Comparison of ENCODE assay signal across 17 cellular contexts in genomic region chr9:85569988-85570387, GRCh38.
DNase-seq lines count a peak whose midpoint lies in the region; ATAC-seq and TF ChIP-seq lines count a peak whose summit lies in the region.
"Had no signal": no experiment of that assay in that cellular context is flagged by ENCODE, and none has a peak within 500 bp of the region (broad histone marks: within the 10 kb centered on the region; RNA-seq: fewer than 3 reads in every experiment).

No MANE protein-coding gene starts in this region.

- CTCF ChIA-PET in HCT116 (lab: Charles Lee) = interaction anchor here (1.7 kb wide), 1 partner anchor 40 kb away, joined by 4 read pairs; no protein-coding TSS in a partner anchor

- POLR2A ChIA-PET in HCT116 (lab: Charles Lee) = no interaction called here

- no peaks in the 10 kb centered on the region for H3K79me2 ChIP-seq in HCT116 (ENCODE audit: insufficient read depth, low read length)

- ATAC-seq in HCT116 = peak; percentile 80
- ATAC-seq in GM21528 (IDR thresholded peaks at IDR 0.05; ENCODE audit: low FRiP score, unreplicated experiment) = no peak
- no peak for ATAC-seq in left colon
- ATAC-seq: left ventricle myocardium superior; natural killer cell treated with Interleukin-12 subunit alpha and Interleukin-12 subunit beta and Interleukin-15 and Interleukin-18, amount 100 ng/mL, for 72 hours; right cardiac atrium had no signal

- TF ChIP-seq POLR2A in HCT116 (IDR thresholded peaks at IDR 0.05; ENCODE audit: borderline replicate concordance, extremely low read depth, insufficient read depth, insufficient read length) (no peak), vagina (IDR thresholded peaks at IDR 0.05) (no peak)

- H3K27ac ChIP-seq in HCT116 (ENCODE audit: low read depth, low read length) = no peak overlapping the region
- no peak overlapping the region for H3K27ac ChIP-seq in vagina
- H3K27ac ChIP-seq: esophagus muscularis mucosa had no signal

- TF ChIP-seq CTCF in AG10803 (conservative IDR thresholded peaks at IDR 0.05; ENCODE audit: low read length) = no peak
- TF ChIP-seq CTCF in HCT116 (IDR thresholded peaks at IDR 0.05 in 2 of 3, conservative IDR thresholded peaks at IDR 0.05 in 1 of 3; ENCODE audit: borderline replicate concordance in 1 of 3, insufficient read depth in 1 of 3, low read depth in 2 of 3, low read length in 2 of 3) = no peak
- TF ChIP-seq CTCF in astrocyte of the cerebellum (IDR thresholded peaks at IDR 0.05; ENCODE audit: low read depth, low read length, missing control alignments) = no peak
- no peak for TF ChIP-seq CTCF in vagina (IDR thresholded peaks at IDR 0.05)

- BruUV-seq in HCT116 (replicated peaks; lab: Mats Ljungman, UMichigan) = no TSS peak

- no peaks in the 10 kb centered on the region; a peak in 1 of 4 replicates for H3K36me3 ChIP-seq in HCT116 (ENCODE audit: control insufficient read depth in 1 of 2, insufficient read depth in 2 of 2, low read length in 2 of 2)
- H3K36me3 ChIP-seq in vagina = no peaks in the 10 kb centered on the region

- no peaks in the 10 kb centered on the region for H3K27me3 ChIP-seq in HCT116 (ENCODE audit: insufficient read depth, low read length)
- no peaks in the 10 kb centered on the region for H3K27me3 ChIP-seq in vagina
- H3K27me3 ChIP-seq: esophagus muscularis mucosa had no signal

- H3K4me1 ChIP-seq in HCT116 (ENCODE audit: control insufficient read depth in 1 of 2, insufficient read depth in 2 of 2, low read length in 2 of 2) = peaks cover 11 to 19% of the 10 kb centered on the region in 2 experiments
- no peaks in the 10 kb centered on the region for H3K4me1 ChIP-seq in vagina
- H3K4me1 ChIP-seq: esophagus muscularis mucosa had no signal

- H3K9me3 ChIP-seq in HCT116 (ENCODE audit: control insufficient read depth in 1 of 2, insufficient read depth in 1 of 2, low read depth in 1 of 2, low read length in 2 of 2) = no peaks in the 10 kb centered on the region
- H3K9me3 ChIP-seq in vagina = no peaks in the 10 kb centered on the region
- H3K9me3 ChIP-seq: esophagus muscularis mucosa had no signal

- in situ Hi-C loops in astrocyte of the cerebellum (cut with HindIII; ENCODE audit: low sequenced_read_pairs) = no loop called here

- no peak overlapping the region for H3K4me3 ChIP-seq in AG10803 (ENCODE audit: low read length)
- no peak overlapping the region for H3K4me3 ChIP-seq in HCT116 (replicated peaks in 1 of 2; ENCODE audit: low read depth in 1 of 2, low read length in 2 of 2)
- no peak overlapping the region for H3K4me3 ChIP-seq in astrocyte of the cerebellum (ENCODE audit: low read depth, low read length)
- no peak overlapping the region for H3K4me3 ChIP-seq in vagina
- H3K4me3 ChIP-seq: esophagus muscularis mucosa had no signal

- H3K9ac ChIP-seq in HCT116 (ENCODE audit: low read length) = no peak overlapping the region

- DNase-seq in AG10803 (ENCODE audit: low read depth) = peak; percentile 47
- peak; percentile 19 for DNase-seq in HCT116 (ENCODE audit: low read depth, low spot score)
- peak; percentile 27 for DNase-seq in astrocyte of the cerebellum (ENCODE audit: low read depth)
- DNase-seq in glomerular visceral epithelial cell (ENCODE audit: extremely low spot score) = peak; percentile 16
- DNase-seq in superior temporal gyrus (ENCODE audit: extremely low spot score) = no peak
- DNase-seq in vagina (ENCODE audit: extremely low spot score in 2 of 2) = no peak
- DNase-seq in left colon = no peak
- DNase-seq: activated CD4-positive, alpha-beta memory T cell treated with anti-CD3 and anti-CD28 coated beads, Interleukin-2, amount 10 ng/mL, durations not matched to agents 7 days and 5 days; AML-193; anterior cingulate cortex; KG1; left ventricle myocardium superior; right cardiac atrium; stimulated activated CD4-positive, alpha-beta T cell treated with anti-CD3 and anti-CD28 coated beads, Interleukin-4, amount 100 ng/mL, for 24 hours had no signal

- no peaks in the 10 kb centered on the region for H4K20me1 ChIP-seq in HCT116 (ENCODE audit: insufficient read depth)

- RAD21 ChIA-PET in HCT116 (lab: Charles Lee; ENCODE audit: low non-redundant PET in 1 of 2, low total read pairs in 2 of 2, uncharacterized antibody in 2 of 2, unreplicated experiment in 2 of 2) = interaction anchor here in 1 of 2 experiments (0.5 kb wide), 1 partner anchor 128 kb away, joined by 5 read pairs; no protein-coding TSS in a partner anchor

- no peaks in the 10 kb centered on the region for H3K9me2 ChIP-seq in HCT116 (ENCODE audit: insufficient read depth)

- TF ChIP-seq RAD21 in HCT116 (IDR thresholded peaks at IDR 0.05; ENCODE audit: low read depth) = no peak

- H2AFZ ChIP-seq in HCT116 (ENCODE audit: low read depth, low read length, poor library complexity, severe bottlenecking) = no peak overlapping the region

- peak overlapping the region; percentile 28; the same call in 1 of the 2 replicates for H3K4me2 ChIP-seq in HCT116 (ENCODE audit: low read length)

- intact Hi-C loops in HCT116 (cut with micrococcal nuclease) (no loop called here), vagina (cut with DNase I) (no loop called here), left colon (cut with DNase I, micrococcal nuclease) (no loop called here)

TF ChIP-seq in HCT116, 20 proteins besides CTCF, POLR2A, EP300 and RAD21:
- TF ChIP-seq JUND (IDR thresholded peaks at IDR 0.05) = 0 out of 2 replicates have a peak, but pooled peaks have one; percentile 17
- TF ChIP-seq SIN3A (IDR thresholded peaks at IDR 0.05; ENCODE audit: low read depth) = no peak
- TF ChIP-seq CEBPB (IDR thresholded peaks at IDR 0.05; ENCODE audit: low read depth) = no peak
- no peak for TF ChIP-seq EZH2 (IDR thresholded peaks at IDR 0.05)
- TF ChIP-seq ELF1 (IDR thresholded peaks at IDR 0.05; ENCODE audit: borderline replicate concordance, low read depth) = no peak
- no peak for TF ChIP-seq ZNF274 (IDR thresholded peaks at IDR 0.05; ENCODE audit: low read depth, low read length)

Comparison
In these comparisons a context has a peak if more than half of its experiments do, and no peak if none do; other contexts are left out.
1. DNase-seq: peak in AG10803 (single experiment), HCT116 (single experiment), astrocyte of the cerebellum (single experiment) and glomerular visceral epithelial cell (single experiment); none in superior temporal gyrus (single experiment), vagina (0 of 2) and left colon (0 of 2).